8 cellular contexts compared by ENCODE assay signal in genomic region chr12:51591020-51591901, GRCh38. TPM values are rescaled to one million over a fixed set of nuclear protein-coding genes. Genes with fewer than 3 reads are reported as not detected.
DNase-seq lines count a peak whose midpoint lies in the region; ATAC-seq and TF ChIP-seq lines count a peak whose summit lies in the region.

TSS of gene SCN8A (plus strand) at chr12:51591233. CDS start at chr12:51662818, 71,585 bp downstream.

- no peaks in the 10 kb centered on the region for H3K36me3 Mint-ChIP-seq in CD4-positive, CD25-positive, alpha-beta regulatory T cell
- H3K36me3 Mint-ChIP-seq in H9 (ENCODE audit: insufficient read depth in 1 of 3, low read depth in 3 of 3), result peaks cover 0 to 6% (median 0%) of the 10 kb centered on the region in 3 experiments; a peak in 3 of 7 replicates
- no peaks in the 10 kb centered on the region for H3K36me3 Mint-ChIP-seq in activated T-cell treated with anti-CD3 and anti-CD28 coated beads, Interleukin-2, amount 50 U/mL, for 4 hours (ENCODE audit: insufficient read depth)
- peaks cover 0 to 2% (median 0%) of the 10 kb centered on the region in 5 donors for H3K36me3 Mint-ChIP-seq in naive thymus-derived CD4-positive, alpha-beta T cell

- H3K4me1 ChIP-seq in CD4-positive, CD25-positive, alpha-beta regulatory T cell (ENCODE audit: control insufficient read depth, insufficient read depth, low read length, poor library complexity, severe bottlenecking), result peaks cover 12% of the 10 kb centered on the region
- H3K4me1 ChIP-seq in H9 (ENCODE audit: insufficient read depth, low read length), result peaks cover 2% of the 10 kb centered on the region; the same call in 1 of the 2 replicates
- peaks cover 4 to 19% (median 16%) of the 10 kb centered on the region in 4 donors for H3K4me1 ChIP-seq in esophagus muscularis mucosa
- H3K4me1 ChIP-seq in naive thymus-derived CD4-positive, alpha-beta T cell (ENCODE audit: control insufficient read depth in 2 of 2, insufficient read depth in 2 of 2, low read length in 2 of 2), result peaks cover 6 to 9% of the 10 kb centered on the region in 2 donors
- H3K4me1 ChIP-seq in testis, result no peaks in the 10 kb centered on the region

- H2BK120ac ChIP-seq in H9 (ENCODE audit: low read depth, low read length, poor library complexity, severe bottlenecking), result no peak within 1 kb of the TSS

- no peaks in the 10 kb centered on the region for H3K79me1 ChIP-seq in H9 (ENCODE audit: insufficient read depth, low read depth, low read length, poor library complexity, severe bottlenecking)

- intact Hi-C loops in esophagus muscularis mucosa (cut with DNase I) (no loop called here), testis (cut with DNase I; ENCODE audit: low total_unique reads) (no loop called here)
- intact Hi-C loops in naive thymus-derived CD4-positive, alpha-beta T cell (cut with micrococcal nuclease), result loop anchor here (2.0 to 5.0 kb wide), 2 partner anchors 170 to 231 kb away; no protein-coding TSS in a partner anchor

- H2BK5ac ChIP-seq in H9 (ENCODE audit: insufficient read length, low read length), result no peak within 1 kb of the TSS

- peaks cover 0 to 2% of the 10 kb centered on the region in 2 experiments for H3K9me3 ChIP-seq in CD4-positive, CD25-positive, alpha-beta regulatory T cell (ENCODE audit: control insufficient read depth in 2 of 2, low read length in 2 of 2)
- no peaks in the 10 kb centered on the region for H3K9me3 ChIP-seq in H9 (ENCODE audit: control insufficient read depth, low read depth, low read length)
- no peaks in the 10 kb centered on the region for H3K9me3 ChIP-seq in esophagus muscularis mucosa
- H3K9me3 ChIP-seq in naive thymus-derived CD4-positive, alpha-beta T cell (ENCODE audit: control insufficient read depth in 2 of 3, low read length in 3 of 3), result no peaks in the 10 kb centered on the region
- no peaks in the 10 kb centered on the region for H3K9me3 ChIP-seq in testis

- TF ChIP-seq CTCF in H9 (conservative IDR thresholded peaks at IDR 0.05) (no peak), esophagus muscularis mucosa (IDR thresholded peaks at IDR 0.05) (no peak), testis (IDR thresholded peaks at IDR 0.05) (no peak)

- H2BK20ac ChIP-seq in H9 (ENCODE audit: low read depth, low read length, poor library complexity, severe bottlenecking), result no peak within 1 kb of the TSS

- no peak within 1 kb of the TSS for H2BK15ac ChIP-seq in H9 (ENCODE audit: low read depth, low read length)

- peaks cover 0 to 3% (median 0%) of the 10 kb centered on the region in 7 donors for H3K9me3 Mint-ChIP-seq in CD4-positive, CD25-positive, alpha-beta regulatory T cell
- no peaks in the 10 kb centered on the region; a peak in 1 of 5 replicates for H3K9me3 Mint-ChIP-seq in H9
- H3K9me3 Mint-ChIP-seq in activated T-cell treated with anti-CD3 and anti-CD28 coated beads, Interleukin-2, amount 50 U/mL, for 4 hours, result no peaks in the 10 kb centered on the region
- peaks cover 0 to 1% (median 0%) of the 10 kb centered on the region in 11 donors for H3K9me3 Mint-ChIP-seq in naive thymus-derived CD4-positive, alpha-beta T cell

- no peak within 1 kb of the TSS for H3K56ac ChIP-seq in H9 (ENCODE audit: insufficient read length, low read depth, low read length)

- peaks cover 70% of the 10 kb centered on the region for H3K27me3 Mint-ChIP-seq in CD4-positive, CD25-positive, alpha-beta regulatory T cell
- H3K27me3 Mint-ChIP-seq in H9 (ENCODE audit: low read depth), result peaks cover 18% of the 10 kb centered on the region
- H3K27me3 Mint-ChIP-seq in activated T-cell treated with anti-CD3 and anti-CD28 coated beads, Interleukin-2, amount 50 U/mL, for 4 hours (ENCODE audit: low read depth), result peaks cover 50% of the 10 kb centered on the region
- peaks cover 62 to 69% (median 64%) of the 10 kb centered on the region in 5 donors for H3K27me3 Mint-ChIP-seq in naive thymus-derived CD4-positive, alpha-beta T cell

- H3K27me3 ChIP-seq in CD4-positive, CD25-positive, alpha-beta regulatory T cell (ENCODE audit: control insufficient read depth, insufficient read depth, low read length), result peaks cover 38% of the 10 kb centered on the region
- no peaks in the 10 kb centered on the region for H3K27me3 ChIP-seq in H9 (ENCODE audit: insufficient read depth, low read length)
- peaks cover 0 to 64% (median 13%) of the 10 kb centered on the region in 4 donors for H3K27me3 ChIP-seq in esophagus muscularis mucosa
- peaks cover 0 to 12% of the 10 kb centered on the region in 2 donors for H3K27me3 ChIP-seq in naive thymus-derived CD4-positive, alpha-beta T cell (ENCODE audit: control insufficient read depth in 2 of 2, insufficient read depth in 2 of 2, low read length in 2 of 2)
- H3K27me3 ChIP-seq in testis, result no peaks in the 10 kb centered on the region

- peak; percentile 12 to 31 (median 24) for DNase-seq in CD4-positive, CD25-positive, alpha-beta regulatory T cell
- DNase-seq in H9, result peak; percentile 90
- peak; percentile 77 for DNase-seq in NCI-H510A (lab: John Stamatoyannopoulos, UW)
- peak; percentile 35 for DNase-seq in activated T-cell treated with anti-CD3 and anti-CD28 coated beads, Interleukin-2, amount 50 U/mL, for 4 hours
- DNase-seq in esophagus muscularis mucosa (ENCODE audit: extremely low spot score), result no peak
- peak; percentile 5 to 57 (median 29) for DNase-seq in naive thymus-derived CD4-positive, alpha-beta T cell
- DNase-seq in testis, result peak; percentile 86

- peaks cover 4% of the 10 kb centered on the region for H3K23me2 ChIP-seq in H9 (ENCODE audit: insufficient read length, low read depth, low read length, poor library complexity, severe bottlenecking)

- H2AFZ ChIP-seq in H9 (ENCODE audit: low read length), result no peak within 1 kb of the TSS

- no peak within 1 kb of the TSS for H3T11ph ChIP-seq in H9 (ENCODE audit: low read length)

- peak within 1 kb of the TSS; percentile 49; the same call in 1 of the 2 replicates for H3K14ac ChIP-seq in H9 (ENCODE audit: insufficient read depth, low read length)

- H4K5ac ChIP-seq in H9 (ENCODE audit: insufficient read length, low read depth, low read length), result no peak within 1 kb of the TSS

- H3K4me2 ChIP-seq in H9 (ENCODE audit: insufficient read depth, insufficient read length, low read length), result peak within 1 kb of the TSS; percentile 81

- ATAC-seq in CD4-positive, CD25-positive, alpha-beta regulatory T cell (ENCODE audit: low read depth in 2 of 2), result peak; percentile 30 to 44
- peak; percentile 78 to 81 for ATAC-seq in activated T-cell treated with anti-CD3 and anti-CD28 coated beads, Interleukin-2, amount 50 U/mL, for 4 hours
- peak; percentile 67 for ATAC-seq in naive thymus-derived CD4-positive, alpha-beta T cell
- ATAC-seq in GM21381 (IDR thresholded peaks at IDR 0.05; ENCODE audit: unreplicated experiment), result no peak

- peaks cover 0 to 20% (median 8%) of the 10 kb centered on the region in 4 donors for H3K4me1 Mint-ChIP-seq in CD4-positive, CD25-positive, alpha-beta regulatory T cell
- peaks cover 26 to 29% of the 10 kb centered on the region in 2 experiments for H3K4me1 Mint-ChIP-seq in H9
- H3K4me1 Mint-ChIP-seq in activated T-cell treated with anti-CD3 and anti-CD28 coated beads, Interleukin-2, amount 50 U/mL, for 4 hours (ENCODE audit: low read depth), result peaks cover 17% of the 10 kb centered on the region
- H3K4me1 Mint-ChIP-seq in naive thymus-derived CD4-positive, alpha-beta T cell, result peaks cover 9 to 24% (median 20%) of the 10 kb centered on the region in 7 donors

- H2BK12ac ChIP-seq in H9 (ENCODE audit: insufficient read length, low read depth, low read length), result no peak within 1 kb of the TSS

- peaks cover 7% of the 10 kb centered on the region; the same call in 1 of the 2 replicates for H3K79me2 ChIP-seq in H9 (ENCODE audit: insufficient read depth, low read length)

- peak within 1 kb of the TSS; percentile 61 for H3K4me3 ChIP-seq in CD4-positive, CD25-positive, alpha-beta regulatory T cell (ENCODE audit: low read depth, low read length)
- H3K4me3 ChIP-seq in esophagus muscularis mucosa (peak within 1 kb of the TSS; percentile 60 to 72 (median 64)), testis (peak within 1 kb of the TSS; percentile 59 to 61)
- H3K4me3 ChIP-seq in naive thymus-derived CD4-positive, alpha-beta T cell (ENCODE audit: low read length), result peak within 1 kb of the TSS; percentile 60

- no peak within 1 kb of the TSS for H4K8ac ChIP-seq in H9 (replicated peaks; ENCODE audit: insufficient read length, low read depth, low read length)

- H3K27ac Mint-ChIP-seq in CD4-positive, CD25-positive, alpha-beta regulatory T cell, result peak within 1 kb of the TSS; percentile 47 to 89 (median 50)
- peak within 1 kb of the TSS; percentile 80 to 94 (median 83) for H3K27ac Mint-ChIP-seq in H9
- H3K27ac Mint-ChIP-seq in naive thymus-derived CD4-positive, alpha-beta T cell, result peak within 1 kb of the TSS in 4 of 9 donors; percentile 2 to 54 (median 36)

- POLR2A ChIA-PET in naive thymus-derived CD4-positive, alpha-beta T cell (lab: Charles Lee), result no interaction called here

- H3K18ac ChIP-seq in H9 (ENCODE audit: insufficient read length, low read depth, low read length), result no peak within 1 kb of the TSS

- no CpG with 5 or more reads among the region's 90 CpGs for WGBS in H9 (ENCODE audit: extremely low coverage, insufficient read length, low lambda C conversion rate)
- 2% methylated on average over 17 of the region's 90 CpGs for WGBS in esophagus muscularis mucosa
- 0 to 2% methylated on average over 9 to 51 of the region's 90 CpGs for WGBS in testis, 2 donors

- CTCF ChIA-PET in naive thymus-derived CD4-positive, alpha-beta T cell (lab: Charles Lee), result no interaction called here

- H3K23ac ChIP-seq in H9 (ENCODE audit: insufficient read length, low read depth, low read length), result no peak within 1 kb of the TSS

- H3K4me3 Mint-ChIP-seq in CD4-positive, CD25-positive, alpha-beta regulatory T cell, result peak within 1 kb of the TSS; percentile 87 to 94 (median 88)
- peak within 1 kb of the TSS; percentile 89 to 96 for H3K4me3 Mint-ChIP-seq in H9
- peak within 1 kb of the TSS; percentile 86 for H3K4me3 Mint-ChIP-seq in activated T-cell treated with anti-CD3 and anti-CD28 coated beads, Interleukin-2, amount 50 U/mL, for 4 hours
- H3K4me3 Mint-ChIP-seq in naive thymus-derived CD4-positive, alpha-beta T cell, result peak within 1 kb of the TSS; percentile 80 to 96 (median 88)

- H3K4ac ChIP-seq in H9 (ENCODE audit: low read depth, low read length), result no peak within 1 kb of the TSS

- H2AK5ac ChIP-seq in H9 (ENCODE audit: insufficient read length, low read length), result no peak within 1 kb of the TSS

- no peak for TF ChIP-seq POLR2A in esophagus muscularis mucosa (IDR thresholded peaks at IDR 0.05; ENCODE audit: low read depth)
- no peak for TF ChIP-seq POLR2A in testis (IDR thresholded peaks at IDR 0.05)

- H4K20me1 ChIP-seq in H9 (ENCODE audit: control insufficient read depth, insufficient read depth, insufficient read length), result no peaks in the 10 kb centered on the region

- H3K27ac ChIP-seq in CD4-positive, CD25-positive, alpha-beta regulatory T cell (ENCODE audit: insufficient read depth, low read length, poor library complexity, severe bottlenecking), result no peak within 1 kb of the TSS
- H3K27ac ChIP-seq in H9 (ENCODE audit: insufficient read length, low read depth, low read length) (no peak within 1 kb of the TSS), esophagus muscularis mucosa (replicated peaks in 1 of 4) (no peak within 1 kb of the TSS), testis (peak within 1 kb of the TSS; percentile 26 to 55)
- H3K27ac ChIP-seq in naive thymus-derived CD4-positive, alpha-beta T cell (ENCODE audit: low read depth, low read length), result no peak within 1 kb of the TSS

- TF ChIP-seq EP300 in esophagus muscularis mucosa (IDR thresholded peaks at IDR 0.05), result no peak

- H4K91ac ChIP-seq in H9 (ENCODE audit: insufficient read length, low read depth, low read length), result no peak within 1 kb of the TSS

- H3K36me3 ChIP-seq in CD4-positive, CD25-positive, alpha-beta regulatory T cell (ENCODE audit: control insufficient read depth, insufficient read depth, low read length), result no peaks in the 10 kb centered on the region
- H3K36me3 ChIP-seq in esophagus muscularis mucosa (no peaks in the 10 kb centered on the region), testis (ENCODE audit: low read depth, missing control alignments) (no peaks in the 10 kb centered on the region)
- no peaks in the 10 kb centered on the region for H3K36me3 ChIP-seq in naive thymus-derived CD4-positive, alpha-beta T cell (ENCODE audit: control insufficient read depth in 2 of 3, insufficient read depth in 3 of 3, low read length in 3 of 3)

- peak within 1 kb of the TSS; percentile 49 for H3K9ac ChIP-seq in H9 (ENCODE audit: extremely low read depth, insufficient read length, low read length)

RNA-seq across cellular contexts. Expression of gene SCN8A, which starts in this region (rescaled TPM):
- total RNA-seq in CD4-positive, CD25-positive, alpha-beta regulatory T cell, result 1.1 TPM
- polyA plus RNA-seq in CD4-positive, CD25-positive, alpha-beta regulatory T cell, result under 1 TPM; 0.30 to 0.78 (median 0.55) TPM
- total RNA-seq in H9 (2021), result 13.7 and 15.2 TPM in 2 replicates
- total RNA-seq in activated T-cell treated with anti-CD3 and anti-CD28 coated beads, Interleukin-2, amount 50 U/mL, for 4 hours, result under 1 TPM; 0.23 to 0.46 (median 0.45) TPM
- under 1 TPM; 0.26 to 0.42 (median 0.31) TPM for total RNA-seq in esophagus muscularis mucosa
- 1 to 10 TPM in 1 of 5 experiments, under 1 TPM in 4; 0.22 to 1.1 (median 0.34) TPM for total RNA-seq in naive thymus-derived CD4-positive, alpha-beta T cell
- under 1 TPM; 0.01 to 0.33 TPM for polyA plus RNA-seq in naive thymus-derived CD4-positive, alpha-beta T cell
- total RNA-seq in testis, result 10 to 100 TPM; 11.0 to 15.3 TPM
- polyA plus RNA-seq in testis (ENCODE audit: insufficient read depth, low read depth, low replicate concordance), result 4.8 TPM

Comparison
In these comparisons a context has a peak if more than half of its experiments do, and no peak if none do; other contexts are left out.
1. Peak in DNase-seq and ATAC-seq in activated T-cell treated with anti-CD3 and anti-CD28 coated beads, Interleukin-2, amount 50 U/mL, for 4 hours; RNA of the gene not detected or under 1 TPM.
2. H3K27ac ChIP-seq: peak in testis (2 of 2); none in CD4-positive, CD25-positive, alpha-beta regulatory T cell (single experiment), H9 (single experiment), esophagus muscularis mucosa (0 of 4) and naive thymus-derived CD4-positive, alpha-beta T cell (single experiment).
3. intact Hi-C loops: an anchor here in naive thymus-derived CD4-positive, alpha-beta T cell (2.0 to 5.0 kb wide); none called in esophagus muscularis mucosa and testis.
4. Peak in every context shown above with its lines, with median percentiles within 50 percentile points of each other: H3K4me3 ChIP-seq and H3K4me3 Mint-ChIP-seq.